18 cellular contexts compared by ENCODE assay signal in genomic region chr5:151454166-151454565, GRCh38. TPM values are rescaled to one million over a fixed set of nuclear protein-coding genes. Genes with fewer than 3 reads are reported as not detected.
A peak's percentile ranks its signal among the peaks of the same experiment; 100 is the strongest.
DNase-seq lines count a peak whose midpoint lies in the region; ATAC-seq and TF ChIP-seq lines count a peak whose summit lies in the region.
"Had no signal": no experiment of that assay in that cellular context is flagged by ENCODE, and none has a peak within 500 bp of the region (broad histone marks: within the 10 kb centered on the region; RNA-seq: fewer than 3 reads in every experiment).

No MANE protein-coding gene starts in this region.

- peak in 1 of 2 donors; percentile 20 for TF ChIP-seq POLR2A in gastrocnemius medialis (IDR thresholded peaks at IDR 0.05)
- TF ChIP-seq POLR2A in upper lobe of left lung (IDR thresholded peaks at IDR 0.05), result no peak
- no peak for TF ChIP-seq POLR2A in tibial nerve (IDR thresholded peaks at IDR 0.05)

- H2AFZ ChIP-seq in hepatocyte, result no peak overlapping the region

- H3K27me3 ChIP-seq in hepatocyte (no peaks in the 10 kb centered on the region), gastrocnemius medialis (no peaks in the 10 kb centered on the region), upper lobe of left lung (no peaks in the 10 kb centered on the region), tibial nerve (no peaks in the 10 kb centered on the region)
- H3K27me3 ChIP-seq: pancreas, SJCRH30 had no signal

- TF ChIP-seq CTCF in hepatocyte (IDR thresholded peaks at IDR 0.05; ENCODE audit: poor library complexity) (no peak), gastrocnemius medialis (IDR thresholded peaks at IDR 0.05 in 4 of 5, conservative IDR thresholded peaks at IDR 0.05 in 1 of 5) (no peak), upper lobe of left lung (IDR thresholded peaks at IDR 0.05) (no peak), tibial nerve (IDR thresholded peaks at IDR 0.05) (no peak)

- H3K36me3 ChIP-seq in hepatocyte (replicated peaks; ENCODE audit: insufficient read depth, low read depth) (no peaks in the 10 kb centered on the region), gastrocnemius medialis (peaks cover 0 to 8% of the 10 kb centered on the region in 2 donors), upper lobe of left lung (peaks cover 0 to 10% (median 0%) of the 10 kb centered on the region in 4 donors), tibial nerve (peaks cover 0 to 8% (median 0%) of the 10 kb centered on the region in 3 donors)
- H3K36me3 ChIP-seq: pancreas had no signal

- peaks cover 64% of the 10 kb centered on the region for H3K79me2 ChIP-seq in hepatocyte

- H3K9me2 ChIP-seq in hepatocyte (replicated peaks; ENCODE audit: insufficient read depth), result no peaks in the 10 kb centered on the region

- H3K9me3 ChIP-seq in hepatocyte (ENCODE audit: low read depth), result no peaks in the 10 kb centered on the region
- H3K9me3 ChIP-seq in gastrocnemius medialis, result no peaks in the 10 kb centered on the region
- H3K9me3 ChIP-seq in upper lobe of left lung, result no peaks in the 10 kb centered on the region
- no peaks in the 10 kb centered on the region for H3K9me3 ChIP-seq in tibial nerve
- H3K9me3 ChIP-seq: pancreas, SJCRH30 had no signal

- in situ Hi-C loops in gastrocnemius medialis (cut with MboI; ENCODE audit: low sequenced_read_pairs in 4 of 4), result loop anchor here in 2 of 4 donors (10.0 to 25.0 kb wide), 2 partner anchors 283 to 301 kb away; partner anchors contain the start of gene ATOX1 (in 1 of the 2)

- no peak overlapping the region for H3K4me3 ChIP-seq in hepatocyte
- no peak overlapping the region for H3K4me3 ChIP-seq in gastrocnemius medialis
- H3K4me3 ChIP-seq in upper lobe of left lung, result no peak overlapping the region
- H3K4me3 ChIP-seq in tibial nerve, result no peak overlapping the region
- H3K4me3 ChIP-seq: coronary artery, pancreas, SJCRH30 had no signal

- intact Hi-C loops in gastrocnemius medialis (cut with DNase I; ENCODE audit: low total_unique reads), result loop anchor here (2.0 kb wide), 1 partner anchor 69 kb away; no protein-coding TSS in a partner anchor

- TF ChIP-seq EP300 in upper lobe of left lung (IDR thresholded peaks at IDR 0.05) (no peak), tibial nerve (IDR thresholded peaks at IDR 0.05) (no peak)

- ATAC-seq in gastrocnemius medialis (peak; percentile 93 to 97), upper lobe of left lung (ENCODE audit: low FRiP score in 2 of 2) (no peak), HG02571 (IDR thresholded peaks at IDR 0.05; ENCODE audit: unreplicated experiment) (no peak)
- ATAC-seq: activated T-cell treated with anti-CD3 and anti-CD28 coated beads, Interleukin-2, amount 50 U/mL, for 72 hours; pancreas had no signal

- H3K4me1 ChIP-seq in hepatocyte (ENCODE audit: insufficient read depth), result peaks cover 23% of the 10 kb centered on the region
- H3K4me1 ChIP-seq in gastrocnemius medialis, result peaks cover 44 to 48% of the 10 kb centered on the region in 2 donors
- H3K4me1 ChIP-seq in upper lobe of left lung, result peaks cover 0 to 13% (median under 1%) of the 10 kb centered on the region in 4 donors
- H3K4me1 ChIP-seq in tibial nerve, result peaks cover 0 to 26% (median 12%) of the 10 kb centered on the region in 4 donors
- H3K4me1 ChIP-seq: pancreas, SJCRH30 had no signal

- H4K20me1 ChIP-seq in hepatocyte (ENCODE audit: insufficient read depth, poor library complexity, severe bottlenecking), result no peaks in the 10 kb centered on the region

- 65% methylated on average over 2 of the region's 2 CpGs for WGBS in hepatocyte (ENCODE audit: low lambda C conversion rate, missing lambda C conversion rate)
- 85 to 93% methylated on average over 2 of the region's 2 CpGs for WGBS in upper lobe of left lung, 2 donors
- 79 to 85% methylated on average over 2 of the region's 2 CpGs for WGBS in tibial nerve, 2 donors

- H3K4me2 ChIP-seq in hepatocyte, result no peak overlapping the region

- DNase-seq in NCI-H1417 (lab: John Stamatoyannopoulos, UW) (peak in 2 of 3 experiments; percentile 10 to 65), NCI-H1417 treated with DMSO at 0.1 percent for 48 hours (lab: John Stamatoyannopoulos, UW) (no peak), NCI-H69 (lab: John Stamatoyannopoulos, UW) (peak; percentile 76), hepatocyte (ENCODE audit: low spot score) (peak; percentile 23), gastrocnemius medialis (peak; percentile 77 to 86), upper lobe of left lung (no peak), tibial nerve (ENCODE audit: low spot score in 2 of 2) (no peak)
- DNase-seq: activated T-cell treated with anti-CD3 and anti-CD28 coated beads, Interleukin-2, amount 50 U/mL, for 72 hours; amniotic stem cell; CD4-positive, CD25-positive, alpha-beta regulatory T cell; EL; KG1; NCI-H1694; pancreas had no signal

- H3K27ac ChIP-seq in hepatocyte, result peak overlapping the region; percentile 35
- peak overlapping the region; percentile 83 to 90 (median 88) for H3K27ac ChIP-seq in gastrocnemius medialis
- no peak overlapping the region for H3K27ac ChIP-seq in upper lobe of left lung
- H3K27ac ChIP-seq in tibial nerve, result no peak overlapping the region
- H3K27ac ChIP-seq: coronary artery, epithelial cell of prostate, pancreas, SJCRH30 had no signal

RNA-seq across cellular contexts. Expression of gene SLC36A1, which starts 6.8 kb away (rescaled TPM):
- total RNA-seq in hepatocyte, result 18.2 and 19.5 TPM in 2 replicates
- polyA plus RNA-seq in hepatocyte, result 10.9 and 13.5 TPM in 2 replicates
- 10 to 100 TPM in 2 of 4 donors, 1 to 10 TPM in 2; 4.6 to 14.7 (median 8.5) TPM for total RNA-seq in gastrocnemius medialis
- total RNA-seq in upper lobe of left lung, result 10 to 100 TPM in 5 of 6 donors, 1 to 10 TPM in 1; 9.5 to 49.2 (median 12.9) TPM
- total RNA-seq in tibial nerve, result 10 to 100 TPM; 16.8 to 24.9 (median 22.4) TPM

Comparison
In these comparisons a context has a peak if more than half of its experiments do, and no peak if none do; other contexts are left out.
1. DNase-seq: peak in NCI-H1417 (2 of 3), NCI-H69 (single experiment), hepatocyte (single experiment) and gastrocnemius medialis (2 of 2); none in NCI-H1417 treated with DMSO at 0.1 percent for 48 hours (single experiment), upper lobe of left lung (0 of 2) and tibial nerve (0 of 2).
2. H3K27ac ChIP-seq: peak in hepatocyte (single experiment) and gastrocnemius medialis (4 of 4); none in upper lobe of left lung (0 of 4) and tibial nerve (0 of 4).
3. ATAC-seq: peak in gastrocnemius medialis (2 of 2); none in upper lobe of left lung (0 of 2) and HG02571 (single experiment).